Comparison of ENCODE assay signal across 24 cellular contexts in the genomic region with DNA sequence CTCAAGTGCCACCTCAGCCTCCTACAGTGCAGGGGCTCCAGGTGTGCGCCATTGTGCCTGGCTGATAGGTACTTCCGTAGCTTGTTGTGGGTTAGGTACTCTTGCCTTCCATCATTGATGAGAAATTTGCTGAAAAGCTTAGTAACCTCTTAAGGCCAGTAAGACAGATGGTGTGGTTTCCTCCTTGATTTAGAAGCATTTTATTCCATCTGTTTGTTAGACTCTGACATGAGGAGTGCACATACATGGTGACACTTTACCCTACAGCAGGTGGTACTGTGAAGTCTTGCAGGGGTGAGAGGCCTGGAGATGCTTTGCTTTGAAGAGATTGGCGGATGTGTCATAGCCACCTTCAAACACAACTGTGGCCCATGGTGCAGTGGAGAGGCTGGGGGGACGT. TPM values are rescaled to one million over a fixed set of nuclear protein-coding genes. Genes with fewer than 3 reads are reported as not detected.
DNase-seq lines count a peak whose midpoint lies in the region; ATAC-seq and TF ChIP-seq lines count a peak whose summit lies in the region.
"Had no signal": no experiment of that assay in that cellular context is flagged by ENCODE, and none has a peak within 500 bp of the region (broad histone marks: within the 10 kb centered on the region; RNA-seq: fewer than 3 reads in every experiment).

No MANE protein-coding gene starts in this region.

- CTCF ChIA-PET in activated naive CD4-positive, alpha-beta T cell treated with anti-CD3 and anti-CD28 coated beads, Interleukin-2, amount 10 ng/mL, durations not matched to agents 7 days and 5 days (lab: Charles Lee) = no interaction called here
- CTCF ChIA-PET in Panc1 (lab: Charles Lee) = interaction anchor here (0.7 kb wide), 1 partner anchor 36 kb away, joined by 5 read pairs; no protein-coding TSS in a partner anchor

- H3K27ac Mint-ChIP-seq in activated naive CD4-positive, alpha-beta T cell treated with anti-CD3 and anti-CD28 coated beads, Interleukin-2, amount 10 ng/mL, durations not matched to agents 7 days and 5 days = peak overlapping the region; percentile 40
- H3K27ac Mint-ChIP-seq in activated naive CD4-positive, alpha-beta T cell treated with anti-CD3 and anti-CD28 coated beads, Interleukin-2, amount 50 U/mL, for 72 hours = peak overlapping the region in 1 of 2 donors; percentile 6
- H3K27ac Mint-ChIP-seq: H9, T-cell had no signal

- H3K27me3 Mint-ChIP-seq in activated naive CD4-positive, alpha-beta T cell treated with anti-CD3 and anti-CD28 coated beads, Interleukin-2, amount 10 ng/mL, durations not matched to agents 7 days and 5 days = no peaks in the 10 kb centered on the region
- H3K27me3 Mint-ChIP-seq: CD4-positive, CD25-positive, alpha-beta regulatory T cell; T-cell had no signal

- TF ChIP-seq CTCF in Panc1 (IDR thresholded peaks at IDR 0.05) = no peak

- H3K4me1 Mint-ChIP-seq in activated naive CD4-positive, alpha-beta T cell treated with anti-CD3 and anti-CD28 coated beads, Interleukin-2, amount 10 ng/mL, durations not matched to agents 7 days and 5 days = no peaks in the 10 kb centered on the region
- H3K4me1 Mint-ChIP-seq: H9, T-cell had no signal

- no peak for ATAC-seq in activated naive CD4-positive, alpha-beta T cell treated with anti-CD3 and anti-CD28 coated beads, Interleukin-2, amount 50 U/mL, for 72 hours
- ATAC-seq in Panc1 = no peak
- no peak for ATAC-seq in HG02678 (IDR thresholded peaks at IDR 0.05; ENCODE audit: unreplicated experiment)
- no peak for ATAC-seq in HG03196 (IDR thresholded peaks at IDR 0.05; ENCODE audit: unreplicated experiment)
- ATAC-seq: T-cell had no signal

- H3K27ac ChIP-seq in Panc1 (ENCODE audit: low read length) = no peak overlapping the region
- H3K27ac ChIP-seq: BLaER1, GM23248, KMS-11, PC-9 had no signal

- no peak overlapping the region for H3K4me3 ChIP-seq in Jurkat, Clone E6-1 (ENCODE audit: low read length)
- H3K4me3 ChIP-seq in Panc1 (ENCODE audit: low read depth in 2 of 2, low read length in 2 of 2) = no peak overlapping the region
- H3K4me3 ChIP-seq: BLaER1, GM23248, PC-9 had no signal

- H3K9me3 Mint-ChIP-seq in activated naive CD4-positive, alpha-beta T cell treated with anti-CD3 and anti-CD28 coated beads, Interleukin-2, amount 10 ng/mL, durations not matched to agents 7 days and 5 days = no peaks in the 10 kb centered on the region
- no peaks in the 10 kb centered on the region for H3K9me3 Mint-ChIP-seq in activated naive CD4-positive, alpha-beta T cell treated with anti-CD3 and anti-CD28 coated beads, Interleukin-2, amount 50 U/mL, for 72 hours
- H3K9me3 Mint-ChIP-seq: CD4-positive, CD25-positive, alpha-beta regulatory T cell; H9; T-cell had no signal

- DNase-seq in activated naive CD4-positive, alpha-beta T cell treated with anti-CD3 and anti-CD28 coated beads, Interleukin-2, amount 10 ng/mL, durations not matched to agents 7 days and 5 days = no peak
- no peak for DNase-seq in activated naive CD4-positive, alpha-beta T cell treated with anti-CD3 and anti-CD28 coated beads, Interleukin-2, amount 50 U/mL, for 72 hours (ENCODE audit: low spot score in 2 of 2)
- DNase-seq in Jurkat, Clone E6-1 (ENCODE audit: low read depth, low spot score) = peak; percentile 19
- DNase-seq in Panc1 (ENCODE audit: low read depth, low spot score) = no peak
- DNase-seq in DMS153 treated with DMSO at 0.1 percent for 48 hours (lab: John Stamatoyannopoulos, UW; ENCODE audit: unreplicated experiment) = no peak
- DNase-seq: CD4-positive, CD25-positive, alpha-beta regulatory T cell; GM23248; H9; MM.1S; NCI-H2029 treated with DMSO at 0.1 percent for 48 hours; NCI-H446; NCI-H526 treated with DMSO at 0.1 percent for 48 hours; PC-9; RPMI8226; SHP77; T-cell had no signal

- H3K9me3 ChIP-seq in Panc1 (ENCODE audit: control insufficient read depth, insufficient read depth, low read depth, low read length) = no peaks in the 10 kb centered on the region
- H3K9me3 ChIP-seq: BLaER1 had no signal

- no peaks in the 10 kb centered on the region for H3K4me1 ChIP-seq in Panc1 (ENCODE audit: control insufficient read depth, insufficient read depth, low read length)
- H3K4me1 ChIP-seq: BLaER1 had no signal

- BruUV-seq in Panc1 (replicated peaks; lab: Mats Ljungman, UMichigan) = TSS peak; percentile 70

- H3K36me3 Mint-ChIP-seq in activated naive CD4-positive, alpha-beta T cell treated with anti-CD3 and anti-CD28 coated beads, Interleukin-2, amount 10 ng/mL, durations not matched to agents 7 days and 5 days = peaks cover 14% of the 10 kb centered on the region
- no peaks in the 10 kb centered on the region for H3K36me3 Mint-ChIP-seq in activated naive CD4-positive, alpha-beta T cell treated with anti-CD3 and anti-CD28 coated beads, Interleukin-2, amount 50 U/mL, for 72 hours

- intact Hi-C loops in Panc1 (cut with micrococcal nuclease; ENCODE audit: unreplicated experiment) = no loop called here

- no peak overlapping the region for H3K4me3 Mint-ChIP-seq in activated naive CD4-positive, alpha-beta T cell treated with anti-CD3 and anti-CD28 coated beads, Interleukin-2, amount 10 ng/mL, durations not matched to agents 7 days and 5 days
- H3K4me3 Mint-ChIP-seq: CD4-positive, CD25-positive, alpha-beta regulatory T cell; H9; T-cell had no signal

- no peaks in the 10 kb centered on the region; the same call in 1 of the 2 replicates for H3K36me3 ChIP-seq in Panc1 (ENCODE audit: control insufficient read depth, insufficient read depth, low read length)

- H3K27me3 ChIP-seq in Panc1 (ENCODE audit: control insufficient read depth, insufficient read depth, low read length) = no peaks in the 10 kb centered on the region
- H3K27me3 ChIP-seq: BLaER1 had no signal

- POLR2A ChIA-PET in Panc1 (lab: Charles Lee) = no interaction called here

- in situ Hi-C loops in Panc1 (cut with HindIII; ENCODE audit: low pct_unique_long_range_greater_than_20kb, low sequenced_read_pairs) = no loop called here

RNA-seq across cellular contexts. Expression of a gene that starts 14.8 kb away (rescaled TPM):
- total RNA-seq in activated naive CD4-positive, alpha-beta T cell treated with anti-CD3 and anti-CD28 coated beads, Interleukin-2, amount 50 U/mL, for 72 hours = 10 to 100 TPM; 33.9 to 39.5 TPM
- 31.2 TPM for polyA plus RNA-seq in Jurkat, Clone E6-1 (2012; ENCODE audit: insufficient read depth, insufficient read length)
- total RNA-seq in Panc1 (2021; ENCODE audit: unreplicated experiment) = 56.8 TPM
- polyA plus RNA-seq in Panc1 (2012; ENCODE audit: insufficient read length) = 52.9 TPM

RNA-seq across cellular contexts. Expression of a gene that starts 24.5 kb away (rescaled TPM):
- 10 to 100 TPM; 21.7 to 52.4 TPM for total RNA-seq in activated naive CD4-positive, alpha-beta T cell treated with anti-CD3 and anti-CD28 coated beads, Interleukin-2, amount 50 U/mL, for 72 hours
- 17.1 TPM for polyA plus RNA-seq in Jurkat, Clone E6-1 (2012; ENCODE audit: insufficient read depth, insufficient read length)
- total RNA-seq in Panc1 (2021; ENCODE audit: unreplicated experiment) = 21.6 TPM
- polyA plus RNA-seq in Panc1 (2012; ENCODE audit: insufficient read length) = 23.7 TPM

RNA-seq across cellular contexts. Expression of a gene that starts 24.9 kb away (rescaled TPM):
- 100 to 1,000 TPM; 253 to 333 TPM for total RNA-seq in activated naive CD4-positive, alpha-beta T cell treated with anti-CD3 and anti-CD28 coated beads, Interleukin-2, amount 50 U/mL, for 72 hours
- 375 TPM for polyA plus RNA-seq in Jurkat, Clone E6-1 (2012; ENCODE audit: insufficient read depth, insufficient read length)
- 402 TPM for total RNA-seq in Panc1 (2021; ENCODE audit: unreplicated experiment)
- 469 TPM for polyA plus RNA-seq in Panc1 (2012; ENCODE audit: insufficient read length)

RNA-seq across cellular contexts. Expression of a gene that starts 45.8 kb away (rescaled TPM):
- total RNA-seq in activated naive CD4-positive, alpha-beta T cell treated with anti-CD3 and anti-CD28 coated beads, Interleukin-2, amount 50 U/mL, for 72 hours = 10 to 100 TPM; 34.3 to 35.6 TPM
- 60.7 TPM for polyA plus RNA-seq in Jurkat, Clone E6-1 (2012; ENCODE audit: insufficient read depth, insufficient read length)
- total RNA-seq in Panc1 (2021; ENCODE audit: unreplicated experiment) = 52.2 TPM
- 50.1 TPM for polyA plus RNA-seq in Panc1 (2012; ENCODE audit: insufficient read length)

RNA-seq across cellular contexts. Expression of a gene that starts 52.0 kb away (rescaled TPM):
- total RNA-seq in activated naive CD4-positive, alpha-beta T cell treated with anti-CD3 and anti-CD28 coated beads, Interleukin-2, amount 50 U/mL, for 72 hours = not detected
- polyA plus RNA-seq in Jurkat, Clone E6-1 (2012; ENCODE audit: insufficient read depth, insufficient read length) = not detected
- 0.10 TPM for total RNA-seq in Panc1 (2021; ENCODE audit: unreplicated experiment)
- 0.16 TPM for polyA plus RNA-seq in Panc1 (2012; ENCODE audit: insufficient read length)
- total RNA-seq: A172; CD4-positive, CD25-positive, alpha-beta regulatory T cell; GM23248; HT1080; PC-9; SK-MEL-5; T-cell; T-helper 2 cell treated with Interferon-gamma antibody and Interleukin-4, amounts not matched to agents 100 ng/mL and 5 ng/mL, for 36 hours had no signal
- polyA plus RNA-seq: CD4-positive, CD25-positive, alpha-beta regulatory T cell; GM23248 had no signal
